Comparison of ENCODE assay signal across 1 cellular context in genomic region chr11:128904872-128905344, GRCh38.
TF ChIP-seq lines count a peak whose summit lies in the region.

No MANE protein-coding gene starts in this region.

TF ChIP-seq in A549, 52 proteins besides CTCF, POLR2A, EP300 and RAD21 (continued from another document):
- no peak for TF ChIP-seq TFCP2L1 (CRISPR knock-in tag; IDR thresholded peaks at IDR 0.05)
- TF ChIP-seq, protein P1, sequence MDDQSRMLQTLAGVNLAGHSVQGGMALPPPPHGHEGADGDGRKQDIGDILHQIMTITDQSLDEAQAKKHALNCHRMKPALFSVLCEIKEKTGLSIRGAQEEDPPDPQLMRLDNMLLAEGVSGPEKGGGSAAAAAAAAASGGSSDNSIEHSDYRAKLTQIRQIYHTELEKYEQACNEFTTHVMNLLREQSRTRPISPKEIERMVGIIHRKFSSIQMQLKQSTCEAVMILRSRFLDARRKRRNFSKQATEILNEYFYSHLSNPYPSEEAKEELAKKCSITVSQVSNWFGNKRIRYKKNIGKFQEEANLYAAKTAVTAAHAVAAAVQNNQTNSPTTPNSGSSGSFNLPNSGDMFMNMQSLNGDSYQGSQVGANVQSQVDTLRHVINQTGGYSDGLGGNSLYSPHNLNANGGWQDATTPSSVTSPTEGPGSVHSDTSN (IDR thresholded peaks at IDR 0.05) = no peak
- no peak for TF ChIP-seq ZSCAN20 (CRISPR knock-in tag; IDR thresholded peaks at IDR 0.05)
- no peak for TF ChIP-seq SMC3 (IDR thresholded peaks at IDR 0.05)
- TF ChIP-seq MAFK (IDR thresholded peaks at IDR 0.05; ENCODE audit: partially characterized antibody) = no peak
- TF ChIP-seq RNF2 (IDR thresholded peaks at IDR 0.05; ENCODE audit: borderline replicate concordance, low read depth) = no peak
- no peak for TF ChIP-seq HOXB5 (CRISPR knock-in tag; IDR thresholded peaks at IDR 0.05)
